In the genomic region with DNA sequence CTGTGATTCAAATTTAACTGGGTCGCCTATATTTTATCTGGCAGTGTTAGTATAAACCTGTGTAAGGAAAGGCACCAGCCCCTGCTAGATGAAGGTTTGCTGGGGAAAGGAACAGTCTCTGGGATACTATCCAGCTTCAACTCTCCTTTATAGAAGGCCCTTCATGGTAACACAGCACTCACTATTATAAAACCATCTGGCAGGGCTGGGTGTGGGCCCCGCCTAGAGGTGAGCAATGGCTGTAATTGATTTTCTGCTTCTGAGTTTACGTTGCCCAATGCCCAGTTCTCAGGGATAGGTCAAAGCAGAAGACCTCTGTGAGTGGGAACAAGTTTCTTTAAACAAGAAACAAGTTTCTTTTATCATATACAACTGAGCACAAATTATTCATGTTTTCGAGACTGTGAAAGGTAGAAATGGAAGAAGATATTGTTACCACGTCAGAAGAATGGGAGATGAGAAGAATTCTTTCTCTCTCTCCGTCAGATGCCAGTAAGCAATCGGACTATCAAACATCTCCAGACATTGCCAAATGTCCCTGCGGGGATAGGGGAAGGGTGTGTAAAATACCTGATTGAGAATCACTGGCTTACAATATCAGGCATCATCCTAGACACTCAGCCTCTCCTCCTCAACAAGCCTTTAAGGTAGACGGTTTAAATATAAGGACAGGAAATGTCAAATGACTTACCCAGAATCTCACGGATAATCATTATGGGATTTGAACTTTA, we compare ENCODE assay signal across 25 cellular contexts.
DNase-seq lines count a peak whose midpoint lies in the region; ATAC-seq lines count a peak whose summit lies in the region.
"Had no signal": no experiment of that assay in that cellular context is flagged by ENCODE, and none has a peak within 500 bp of the region (broad histone marks: within the 10 kb centered on the region; RNA-seq: fewer than 3 reads in every experiment).

No MANE protein-coding gene starts in this region.

- DNase-seq in DMS 273 (lab: John Stamatoyannopoulos, UW; ENCODE audit: unreplicated experiment) (peak; percentile 68), HuH-7 (ENCODE audit: low spot score) (peak; percentile 15), dedifferentiated amniotic fluid mesenchymal stem cell (ENCODE audit: extremely low spot score) (peak; percentile 13), mesenchymal stem cell (no peak), COLO668 (lab: John Stamatoyannopoulos, UW; ENCODE audit: unreplicated experiment) (no peak), SJCRH30 (no peak)
- DNase-seq: activated CD4-positive, alpha-beta T cell treated with anti-CD3 and anti-CD28 coated beads, Interleukin-2, amount 50 U/mL, for 1 hour; activated CD8-positive, alpha-beta memory T cell treated with anti-CD3 and anti-CD28 coated beads, Interleukin-2, amount 50 U/mL, for 4 hours; activated naive CD8-positive, alpha-beta T cell treated with anti-CD3 and anti-CD28 coated beads, Interleukin-2, amount 10 ng/mL, durations not matched to agents 7 days and 5 days; CD4-positive, alpha-beta memory T cell; DMS53; effector memory CD8-positive, alpha-beta T cell; GDM1; HCEC 1CT; midbrain; natural killer cell; NCI-H69; ovary; PC-9; right lobe of liver; stimulated activated CD4-positive, alpha-beta T cell treated with anti-CD3 and anti-CD28 coated beads, Interleukin-15, amount 100 ng/mL, for 24 hours; stimulated activated CD8-positive, alpha-beta memory T cell treated with anti-CD3 and anti-CD28 coated beads, Interleukin-4, amount 100 ng/mL, for 48 hours had no signal

- H3K27me3 ChIP-seq in mesenchymal stem cell (ENCODE audit: control insufficient read depth in 1 of 2, insufficient read depth in 1 of 2, low read length in 2 of 2) (peaks cover 0 to 40% of the 10 kb centered on the region in 2 experiments), SJCRH30 (no peaks in the 10 kb centered on the region)
- H3K27me3 ChIP-seq: ovary, right lobe of liver had no signal

- H3K9ac ChIP-seq in mesenchymal stem cell (ENCODE audit: low read length), result no peak overlapping the region
- H3K9ac ChIP-seq: KMS-11 had no signal

- no peak overlapping the region for H2BK15ac ChIP-seq in mesenchymal stem cell (ENCODE audit: low read depth, poor library complexity, severe bottlenecking)

- H3K4me1 ChIP-seq in mesenchymal stem cell (ENCODE audit: control insufficient read depth, insufficient read depth, low read depth, low read length) (no peaks in the 10 kb centered on the region), SJCRH30 (no peaks in the 10 kb centered on the region)
- H3K4me1 ChIP-seq: right lobe of liver had no signal

- H3K27ac ChIP-seq in mesenchymal stem cell (ENCODE audit: low read length, poor library complexity, severe bottlenecking) (no peak overlapping the region), SJCRH30 (no peak overlapping the region)
- H3K27ac ChIP-seq: KMS-11, ovary, PC-9, right lobe of liver, VCaP had no signal

- H3K4me3 ChIP-seq in mesenchymal stem cell (ENCODE audit: insufficient read depth in 1 of 2, low read depth in 1 of 2, low read length in 2 of 2) (no peak overlapping the region), SJCRH30 (no peak overlapping the region)
- H3K4me3 ChIP-seq: ovary, PC-9, right lobe of liver had no signal

- H3K36me3 ChIP-seq in mesenchymal stem cell (ENCODE audit: control insufficient read depth in 1 of 2, insufficient read depth in 2 of 2, low read depth in 1 of 2, low read length in 2 of 2), result no peaks in the 10 kb centered on the region
- H3K36me3 ChIP-seq in SJCRH30, result no peaks in the 10 kb centered on the region
- H3K36me3 ChIP-seq: ovary, right lobe of liver had no signal

- no peak overlapping the region for H3K14ac ChIP-seq in mesenchymal stem cell (ENCODE audit: low read length in 2 of 2)

- H3K4me2 ChIP-seq in mesenchymal stem cell (ENCODE audit: low read length, poor library complexity, severe bottlenecking), result no peak overlapping the region
- H3K4me2 ChIP-seq: KMS-11, PC-9 had no signal

- no peak overlapping the region for H3K18ac ChIP-seq in mesenchymal stem cell (ENCODE audit: low read depth in 1 of 2, low read length in 2 of 2)

- H2BK120ac ChIP-seq in mesenchymal stem cell (ENCODE audit: low read depth, low read length), result peak overlapping the region; percentile 15

- no peak overlapping the region for H3K23ac ChIP-seq in mesenchymal stem cell (ENCODE audit: low read length in 2 of 2)

- no peaks in the 10 kb centered on the region for H3K79me1 ChIP-seq in mesenchymal stem cell (replicated peaks; ENCODE audit: low read length, poor library complexity, severe bottlenecking)

- peak overlapping the region in 1 of 2 experiments; percentile 9 for H2BK12ac ChIP-seq in mesenchymal stem cell (ENCODE audit: low read length in 2 of 2)

- H3K9me3 ChIP-seq in mesenchymal stem cell (ENCODE audit: control insufficient read depth, low read length), result no peaks in the 10 kb centered on the region
- no peaks in the 10 kb centered on the region for H3K9me3 ChIP-seq in SJCRH30 (replicated peaks)
- H3K9me3 ChIP-seq: ovary, right lobe of liver had no signal

- no peak overlapping the region for H2AFZ ChIP-seq in mesenchymal stem cell (ENCODE audit: low read depth, low read length)
- H2AFZ ChIP-seq: PC-9 had no signal

- WGBS in mesenchymal stem cell, result 96% methylated on average over 5 of the region's 10 CpGs

- no peak overlapping the region for H3K4ac ChIP-seq in mesenchymal stem cell (ENCODE audit: low read depth in 1 of 2, low read length in 2 of 2)

- H4K8ac ChIP-seq in mesenchymal stem cell (ENCODE audit: low read length), result no peak overlapping the region

- H2AK5ac ChIP-seq in mesenchymal stem cell (ENCODE audit: low read length, severe bottlenecking), result no peak overlapping the region

- H2BK5ac ChIP-seq in mesenchymal stem cell (ENCODE audit: low read depth, low read length, poor library complexity, severe bottlenecking), result no peak overlapping the region

- no peak for ATAC-seq in GM18861 (IDR thresholded peaks at IDR 0.05; ENCODE audit: unreplicated experiment)
- ATAC-seq: effector memory CD8-positive, alpha-beta T cell; natural killer cell had no signal

- H4K91ac ChIP-seq in mesenchymal stem cell (ENCODE audit: low read length), result no peak overlapping the region

Comparison
In these comparisons a context has a peak if more than half of its experiments do, and no peak if none do; other contexts are left out.
1. DNase-seq: peak in DMS 273 (single experiment), HuH-7 (single experiment) and dedifferentiated amniotic fluid mesenchymal stem cell (single experiment); none in mesenchymal stem cell (single experiment), COLO668 (single experiment) and SJCRH30 (0 of 2).